ENCODE assay signal across 14 cellular contexts in the genomic region with DNA sequence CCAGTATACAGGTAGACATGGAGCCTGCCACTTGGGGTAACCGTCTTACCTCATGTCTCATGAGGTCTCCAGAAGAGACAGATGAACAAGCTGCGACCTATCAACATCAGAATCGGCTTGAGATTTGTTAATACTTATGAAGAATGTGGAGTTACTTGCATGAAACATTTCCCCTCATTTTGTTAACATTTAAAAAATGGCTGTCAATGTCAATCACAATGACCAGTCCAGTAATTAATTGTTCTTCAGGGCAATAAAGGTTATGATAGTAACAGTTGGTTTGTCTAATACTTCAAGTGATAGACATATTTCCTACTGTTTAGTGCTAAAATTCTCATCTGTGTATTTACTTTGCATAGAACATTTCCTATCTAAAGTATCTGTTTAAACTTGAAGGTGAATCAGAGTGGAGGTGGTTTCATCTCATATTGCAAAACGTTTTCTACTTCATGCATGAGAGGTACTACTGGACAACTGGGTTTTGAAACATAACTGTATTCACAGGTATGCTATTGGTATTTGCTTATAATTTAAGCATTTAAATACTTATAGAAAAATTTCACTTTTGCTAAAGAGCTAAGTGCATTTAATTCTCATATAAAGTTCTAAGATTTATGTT. TPM values are rescaled to one million over a fixed set of nuclear protein-coding genes. Genes with fewer than 3 reads are reported as not detected.
DNase-seq lines count a peak whose midpoint lies in the region; ATAC-seq, FAIRE-seq and TF ChIP-seq lines count a peak whose summit lies in the region.
"Had no signal": no experiment of that assay in that cellular context is flagged by ENCODE, and none has a peak within 500 bp of the region (broad histone marks: within the 10 kb centered on the region; RNA-seq: fewer than 3 reads in every experiment).

No MANE protein-coding gene starts in this region.

- TF ChIP-seq POLR2A in thyroid gland (IDR thresholded peaks at IDR 0.05) (no peak), uterus (IDR thresholded peaks at IDR 0.05) (no peak)

- intact Hi-C loops in thyroid gland (cut with DNase I) (no loop called here), uterus (cut with DNase I; ENCODE audit: low total_unique reads) (no loop called here)

- 78 to 81% methylated on average over 4 of the region's 4 CpGs for WGBS in thyroid gland, 2 donors

- peak; percentile 55 for FAIRE-seq in GM19239 (lab: Jason Lieb, UNC)
- FAIRE-seq: urothelium cell line had no signal

- H3K9me3 ChIP-seq in BLaER1 (no peaks in the 10 kb centered on the region), thyroid gland (no peaks in the 10 kb centered on the region), uterus (no peaks in the 10 kb centered on the region)
- H3K9me3 ChIP-seq: mucosa of descending colon had no signal

- DNase-seq in GM19239 (ENCODE audit: insufficient read length, low spot score) (no peak), mesothelial cell of epicardium (ENCODE audit: low spot score in 2 of 2, unreplicated experiment in 2 of 2) (no peak), NCI-H1930 (lab: John Stamatoyannopoulos, UW) (no peak), thyroid gland (no peak), uterus (no peak)
- DNase-seq in stimulated activated CD4-positive, alpha-beta T cell treated with anti-CD3 and anti-CD28 coated beads, Interleukin-2, amount 100 ng/mL, for 24 hours: no peak
- DNase-seq: DND-41, mucosa of descending colon, NCI-H187 treated with DMSO at 0.1 percent for 48 hours, NCI-H526 had no signal

- H3K4me1 ChIP-seq in BLaER1 (peaks cover 70% of the 10 kb centered on the region), thyroid gland (peaks cover 21 to 57% of the 10 kb centered on the region in 2 donors), uterus (peaks cover 0 to 6% of the 10 kb centered on the region in 2 donors)

- peaks cover 56% of the 10 kb centered on the region for H4K20me1 ChIP-seq in BLaER1

- no peak overlapping the region for H3K4me3 ChIP-seq in BLaER1
- H3K4me3 ChIP-seq in thyroid gland (replicated peaks in 1 of 3): no peak overlapping the region
- H3K4me3 ChIP-seq in uterus: no peak overlapping the region
- H3K4me3 ChIP-seq: coronary artery, mucosa of descending colon had no signal

- peak overlapping the region; percentile 10 for H3K27ac Mint-ChIP-seq in activated T-helper 17 cell treated with anti-CD3 and anti-CD28 coated beads, Interleukin-2, amount 50 U/mL, for 72 hours
- peak overlapping the region; percentile 80 for H3K27ac Mint-ChIP-seq in mesothelial cell of epicardium

- H3K36me3 ChIP-seq in BLaER1 (peaks cover 36% of the 10 kb centered on the region), thyroid gland (peaks cover 10 to 11% of the 10 kb centered on the region in 2 donors), uterus (no peaks in the 10 kb centered on the region)

- TF ChIP-seq CTCF in mesothelial cell of epicardium (IDR thresholded peaks at IDR 0.05; ENCODE audit: unreplicated experiment) (no peak), thyroid gland (IDR thresholded peaks at IDR 0.05) (no peak), uterus (IDR thresholded peaks at IDR 0.05) (no peak)

- no peaks in the 10 kb centered on the region for H3K9me3 Mint-ChIP-seq in activated T-helper 17 cell treated with anti-CD3 and anti-CD28 coated beads, Interleukin-2, amount 50 U/mL, for 72 hours
- H3K9me3 Mint-ChIP-seq in mesothelial cell of epicardium: no peaks in the 10 kb centered on the region

- no peaks in the 10 kb centered on the region for H3K27me3 ChIP-seq in BLaER1
- H3K27me3 ChIP-seq in thyroid gland: no peaks in the 10 kb centered on the region
- no peaks in the 10 kb centered on the region for H3K27me3 ChIP-seq in uterus

- no peak overlapping the region for H3K9ac ChIP-seq in BLaER1

- peaks cover 36% of the 10 kb centered on the region for H3K36me3 Mint-ChIP-seq in activated T-helper 17 cell treated with anti-CD3 and anti-CD28 coated beads, Interleukin-2, amount 50 U/mL, for 72 hours (ENCODE audit: low read depth)
- peaks cover 14% of the 10 kb centered on the region for H3K36me3 Mint-ChIP-seq in mesothelial cell of epicardium

- no peak for ATAC-seq in activated T-helper 17 cell treated with anti-CD3 and anti-CD28 coated beads, Interleukin-2, amount 50 U/mL, for 72 hours (replicated peaks)
- ATAC-seq: mucosa of descending colon had no signal

- no peaks in the 10 kb centered on the region for H3K27me3 Mint-ChIP-seq in activated T-helper 17 cell treated with anti-CD3 and anti-CD28 coated beads, Interleukin-2, amount 50 U/mL, for 72 hours
- no peaks in the 10 kb centered on the region for H3K27me3 Mint-ChIP-seq in mesothelial cell of epicardium (ENCODE audit: low read depth)

- H3K27ac ChIP-seq in BLaER1 (no peak overlapping the region), thyroid gland (no peak overlapping the region), uterus (no peak overlapping the region)
- H3K27ac ChIP-seq: coronary artery had no signal

- H3K4me3 Mint-ChIP-seq in activated T-helper 17 cell treated with anti-CD3 and anti-CD28 coated beads, Interleukin-2, amount 50 U/mL, for 72 hours: peak overlapping the region; percentile 15
- H3K4me3 Mint-ChIP-seq in mesothelial cell of epicardium: no peak overlapping the region

- peaks cover 25% of the 10 kb centered on the region for H3K4me1 Mint-ChIP-seq in activated T-helper 17 cell treated with anti-CD3 and anti-CD28 coated beads, Interleukin-2, amount 50 U/mL, for 72 hours
- peaks cover 78% of the 10 kb centered on the region for H3K4me1 Mint-ChIP-seq in mesothelial cell of epicardium

- peak overlapping the region; percentile 85 for H3K4me2 ChIP-seq in BLaER1

RNA-seq across cellular contexts. Expression of a gene that starts 15.1 kb away (rescaled TPM):
- 10 to 100 TPM; 11.5 to 30.7 TPM for total RNA-seq in activated T-helper 17 cell treated with anti-CD3 and anti-CD28 coated beads, Interleukin-2, amount 50 U/mL, for 72 hours
- total RNA-seq in mesothelial cell of epicardium (39.1 to 42.2 TPM (median 41.5 TPM) in 3 replicates), thyroid gland (10 to 100 TPM; 13.7 to 17.3 (median 16.6) TPM), uterus (10 to 100 TPM in 2 of 4 donors, 1 to 10 TPM in 2; 1.8 to 29.5 (median 8.9) TPM)
